Comparison of ENCODE assay signal across 11 cellular contexts in genomic region chr3:4748701-4749378, GRCh38.
DNase-seq lines count a peak whose midpoint lies in the region; ATAC-seq and TF ChIP-seq lines count a peak whose summit lies in the region.
"Had no signal": no experiment of that assay in that cellular context is flagged by ENCODE, and none has a peak within 500 bp of the region (broad histone marks: within the 10 kb centered on the region; RNA-seq: fewer than 3 reads in every experiment).

No MANE protein-coding gene starts in this region.

- H3K27ac ChIP-seq in temporal lobe (ENCODE audit: low read depth, low read length) (peak overlapping the region; percentile 30), WERI-Rb-1 (no peak overlapping the region)

- H3K27me3 ChIP-seq in WERI-Rb-1 (ENCODE audit: insufficient read depth, low read depth, severe bottlenecking) = no peaks in the 10 kb centered on the region

- peaks cover 47% of the 10 kb centered on the region for H3K4me1 Mint-ChIP-seq in activated T-cell treated with anti-CD3 and anti-CD28 coated beads, Interleukin-2, amount 50 U/mL, for 72 hours (ENCODE audit: low read depth)
- H3K4me1 Mint-ChIP-seq in activated T-cell treated with anti-CD3 and anti-CD28 coated beads, Interleukin-2, amount 50 U/mL, for 4 hours (ENCODE audit: low read depth) = peaks cover 34% of the 10 kb centered on the region
- H3K4me1 Mint-ChIP-seq in effector memory CD8-positive, alpha-beta T cell (ENCODE audit: low read depth in 2 of 2) = peaks cover 7 to 27% of the 10 kb centered on the region in 2 donors

- peak overlapping the region in 1 of 2 donors; percentile 27 for H3K4me3 Mint-ChIP-seq in activated T-cell treated with anti-CD3 and anti-CD28 coated beads, Interleukin-2, amount 50 U/mL, for 72 hours
- H3K4me3 Mint-ChIP-seq in activated T-cell treated with anti-CD3 and anti-CD28 coated beads, Interleukin-2, amount 50 U/mL, for 4 hours = no peak overlapping the region
- peak overlapping the region; percentile 44 to 58 for H3K4me3 Mint-ChIP-seq in effector memory CD8-positive, alpha-beta T cell
- H3K4me3 Mint-ChIP-seq: activated CD8-positive, alpha-beta memory T cell treated with anti-CD3 and anti-CD28 coated beads, Interleukin-2, amount 10 ng/mL, durations not matched to agents 7 days and 5 days had no signal

- peak in 1 of 2 donors; percentile 12 for ATAC-seq in activated T-cell treated with anti-CD3 and anti-CD28 coated beads, Interleukin-2, amount 50 U/mL, for 72 hours (replicated peaks in 1 of 2)
- no peak for ATAC-seq in activated T-cell treated with anti-CD3 and anti-CD28 coated beads, Interleukin-2, amount 50 U/mL, for 4 hours
- peak; percentile 53 for ATAC-seq in HG03342 (IDR thresholded peaks at IDR 0.05; ENCODE audit: unreplicated experiment)
- ATAC-seq in effector memory CD8-positive, alpha-beta T cell (replicated peaks) = peak; percentile 69
- no peak for ATAC-seq in GM19467 (IDR thresholded peaks at IDR 0.05; ENCODE audit: unreplicated experiment)
- ATAC-seq: activated CD8-positive, alpha-beta memory T cell treated with anti-CD3 and anti-CD28 coated beads, Interleukin-2, amount 10 ng/mL, durations not matched to agents 7 days and 5 days; SK-N-SH treated with all-trans-retinoic acid at 6 μM for 48 hours had no signal

- DNase-seq in activated T-cell treated with anti-CD3 and anti-CD28 coated beads, Interleukin-2, amount 50 U/mL, for 72 hours = no peak
- no peak for DNase-seq in activated T-cell treated with anti-CD3 and anti-CD28 coated beads, Interleukin-2, amount 50 U/mL, for 4 hours
- peak in 1 of 3 experiments; percentile 19 for DNase-seq in effector memory CD8-positive, alpha-beta T cell
- DNase-seq in WERI-Rb-1 (no peak), ureter (ENCODE audit: low spot score) (no peak)
- DNase-seq: activated CD8-positive, alpha-beta memory T cell treated with anti-CD3 and anti-CD28 coated beads, Interleukin-2, amount 10 ng/mL, durations not matched to agents 7 days and 5 days; EL had no signal

- H3K9me3 ChIP-seq in WERI-Rb-1 (ENCODE audit: severe bottlenecking) = no peaks in the 10 kb centered on the region

- H3K4me3 ChIP-seq in WERI-Rb-1 (ENCODE audit: low read depth, low read length) = no peak overlapping the region

- peaks cover 4 to 16% of the 10 kb centered on the region in 2 donors for H3K36me3 Mint-ChIP-seq in activated T-cell treated with anti-CD3 and anti-CD28 coated beads, Interleukin-2, amount 50 U/mL, for 72 hours (ENCODE audit: insufficient read depth in 2 of 2)
- H3K36me3 Mint-ChIP-seq in activated T-cell treated with anti-CD3 and anti-CD28 coated beads, Interleukin-2, amount 50 U/mL, for 4 hours (ENCODE audit: insufficient read depth) = peaks cover 40% of the 10 kb centered on the region
- peaks cover 12% of the 10 kb centered on the region for H3K36me3 Mint-ChIP-seq in effector memory CD8-positive, alpha-beta T cell (ENCODE audit: insufficient read depth)

- TF ChIP-seq CTCF in WERI-Rb-1 (IDR thresholded peaks at IDR 0.05; ENCODE audit: low read depth, low read length) = no peak

- no peaks in the 10 kb centered on the region for H3K36me3 ChIP-seq in WERI-Rb-1

- H3K9me3 Mint-ChIP-seq in activated T-cell treated with anti-CD3 and anti-CD28 coated beads, Interleukin-2, amount 50 U/mL, for 72 hours = no peaks in the 10 kb centered on the region
- H3K9me3 Mint-ChIP-seq in activated T-cell treated with anti-CD3 and anti-CD28 coated beads, Interleukin-2, amount 50 U/mL, for 4 hours = no peaks in the 10 kb centered on the region
- no peaks in the 10 kb centered on the region for H3K9me3 Mint-ChIP-seq in effector memory CD8-positive, alpha-beta T cell

- H3K27ac Mint-ChIP-seq in activated T-cell treated with anti-CD3 and anti-CD28 coated beads, Interleukin-2, amount 50 U/mL, for 72 hours = peak overlapping the region; percentile 6
- H3K27ac Mint-ChIP-seq in effector memory CD8-positive, alpha-beta T cell = peak overlapping the region; percentile 69 to 91
- H3K27ac Mint-ChIP-seq: activated CD8-positive, alpha-beta memory T cell treated with anti-CD3 and anti-CD28 coated beads, Interleukin-2, amount 10 ng/mL, durations not matched to agents 7 days and 5 days had no signal

- no peaks in the 10 kb centered on the region for H3K27me3 Mint-ChIP-seq in activated T-cell treated with anti-CD3 and anti-CD28 coated beads, Interleukin-2, amount 50 U/mL, for 72 hours (ENCODE audit: low read depth)
- no peaks in the 10 kb centered on the region for H3K27me3 Mint-ChIP-seq in activated T-cell treated with anti-CD3 and anti-CD28 coated beads, Interleukin-2, amount 50 U/mL, for 4 hours (ENCODE audit: low read depth)
- H3K27me3 Mint-ChIP-seq in effector memory CD8-positive, alpha-beta T cell = no peaks in the 10 kb centered on the region
- H3K27me3 Mint-ChIP-seq: activated CD8-positive, alpha-beta memory T cell treated with anti-CD3 and anti-CD28 coated beads, Interleukin-2, amount 10 ng/mL, durations not matched to agents 7 days and 5 days had no signal

Comparison
In these comparisons a context has a peak if more than half of its experiments do, and no peak if none do; other contexts are left out.
1. ATAC-seq: peak in HG03342 (single experiment) and effector memory CD8-positive, alpha-beta T cell (single experiment); none in activated T-cell treated with anti-CD3 and anti-CD28 coated beads, Interleukin-2, amount 50 U/mL, for 4 hours (0 of 2) and GM19467 (single experiment).